ENCODE assay signal across 21 cellular contexts in the genomic region with DNA sequence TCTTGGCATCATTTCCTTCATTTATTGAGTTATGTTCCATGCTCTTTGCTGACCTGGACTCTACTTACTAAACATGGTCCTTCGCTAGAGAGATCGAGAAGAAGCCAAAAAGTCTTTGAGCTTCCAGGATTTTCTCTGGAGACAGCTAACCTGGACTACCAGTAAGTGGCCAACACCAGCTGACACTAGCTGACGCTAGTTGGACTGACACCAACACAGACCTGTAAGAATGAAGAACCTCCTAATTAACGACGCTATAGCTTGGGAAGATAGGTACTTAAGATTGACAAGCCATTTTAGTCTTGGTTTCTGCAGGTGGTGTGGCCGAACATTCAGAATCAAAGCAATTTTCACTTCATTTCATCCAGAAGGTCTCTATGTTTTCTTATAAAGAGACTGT.
"Had no signal": no experiment of that assay in that cellular context is flagged by ENCODE, and none has a peak within 500 bp of the region (broad histone marks: within the 10 kb centered on the region; RNA-seq: fewer than 3 reads in every experiment).

No MANE protein-coding gene starts in this region.

- H3K27me3 ChIP-seq: body of pancreas had no signal

- H3K27ac ChIP-seq: body of pancreas had no signal

- H3K4me3 ChIP-seq: body of pancreas had no signal

- DNase-seq: activated B cell treated with CpG ODN at 0.5 μM for 24 hours; activated CD4-positive, alpha-beta T cell treated with anti-CD3 and anti-CD28 coated beads for 1 hour; activated CD4-positive, alpha-beta T cell treated with anti-CD3 and anti-CD28 coated beads, Interleukin-2, amount 10 ng/mL, durations not matched to agents 24 days and 14 days; activated CD4-positive, alpha-beta T cell treated with anti-CD3 and anti-CD28 coated beads, Interleukin-2, amount 50 U/mL, for 48 hours; activated CD8-positive, alpha-beta memory T cell treated with anti-CD3 and anti-CD28 coated beads, Interleukin-2, amount 10 ng/mL, durations not matched to agents 7 days and 5 days; activated effector memory CD4-positive, alpha-beta T cell treated with Interleukin-2 at 50 U/mL for 16 hours; activated naive CD4-positive, alpha-beta T cell; activated T-cell treated with anti-CD3 and anti-CD28 coated beads, Interleukin-2, amount 50 U/mL, for 24 hours; aorta; body of pancreas; KG1; NCI-H1092; NCI-H1436; NCI-H1694 treated with DMSO at 0.1 percent for 48 hours; NCI-H2029 treated with DMSO at 0.1 percent for 48 hours; NCI-H510A treated with DMSO at 0.1 percent for 48 hours; NCI-H69; NK-92 treated with Interleukin-12 subunit alpha and Interleukin-12 subunit beta, amount 100 ng/mL, for 24 hours; RPMI8226; SK-N-SH; SW 1271 had no signal

- H3K4me1 ChIP-seq: body of pancreas had no signal

- H3K9me3 ChIP-seq: body of pancreas had no signal
